ENCODE assay signal across 8 cellular contexts in the genomic region with DNA sequence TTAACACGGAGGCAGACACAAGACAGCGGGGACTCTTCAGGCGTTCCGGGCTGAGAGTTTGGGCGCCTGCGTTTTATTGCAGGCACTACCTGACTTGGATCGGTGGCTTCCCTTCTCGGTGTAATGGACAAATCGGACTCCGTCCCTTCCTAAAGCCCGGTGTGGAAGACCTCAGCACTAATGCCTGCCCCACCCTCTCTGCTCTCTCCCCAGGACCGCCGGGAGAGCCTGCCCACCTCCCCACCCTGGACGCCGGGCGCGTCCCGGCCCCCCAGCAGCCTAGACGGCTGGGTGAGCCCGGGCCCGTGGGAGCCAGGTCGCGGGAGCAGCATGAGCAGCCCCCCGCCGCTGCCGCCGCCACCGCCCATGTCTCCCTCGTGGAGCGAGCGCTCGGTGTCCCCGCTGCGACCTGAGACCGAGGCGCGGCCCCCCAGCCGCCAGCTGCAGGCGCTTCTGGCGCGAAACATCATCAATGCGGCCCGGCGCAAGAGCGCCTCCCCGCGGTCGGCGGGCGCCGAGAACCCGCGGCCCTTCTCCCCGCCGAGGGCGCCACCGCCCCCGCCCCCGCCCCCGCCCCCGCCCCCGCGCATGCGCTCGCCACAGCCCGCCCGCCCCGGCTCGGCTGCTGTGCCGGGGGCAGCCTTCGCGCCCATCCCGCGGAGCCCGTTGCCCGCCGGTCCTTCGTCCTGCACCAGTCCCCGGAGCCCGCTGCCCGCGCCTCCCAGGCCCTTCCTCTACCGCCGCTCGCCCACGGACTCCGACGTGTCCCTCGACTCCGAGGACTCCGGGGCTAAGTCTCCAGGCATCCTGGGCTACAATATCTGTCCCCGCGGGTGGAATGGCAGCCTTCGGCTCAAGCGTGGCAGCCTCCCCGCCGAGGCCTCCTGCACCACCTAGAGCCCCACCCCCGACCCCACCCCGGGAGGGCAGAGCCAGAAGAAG. TPM values are rescaled to one million over a fixed set of nuclear protein-coding genes. Genes with fewer than 3 reads are reported as not detected.
DNase-seq lines count a peak whose midpoint lies in the region; ATAC-seq and TF ChIP-seq lines count a peak whose summit lies in the region.

No MANE protein-coding gene starts in this region.

- H3K9me3 ChIP-seq in Karpas-422 (ENCODE audit: low read length) (no peaks in the 10 kb centered on the region), SK-N-MC (ENCODE audit: low read depth, low read length) (no peaks in the 10 kb centered on the region), psoas muscle (no peaks in the 10 kb centered on the region), aorta (ENCODE audit: control insufficient read depth, low read length) (no peaks in the 10 kb centered on the region)

- H3K4me1 ChIP-seq in Karpas-422 (ENCODE audit: low read length), result peaks cover 13% of the 10 kb centered on the region
- H3K4me1 ChIP-seq in psoas muscle, result peaks cover 64% of the 10 kb centered on the region
- no peaks in the 10 kb centered on the region for H3K4me1 ChIP-seq in aorta (ENCODE audit: control insufficient read depth in 1 of 2, insufficient read depth in 2 of 2, low read length in 2 of 2)

- peak overlapping the region; percentile 98 for H2AFZ ChIP-seq in Karpas-422 (ENCODE audit: low read length)

- 1 to 3% (median 2%) methylated on average over 44 to 96 of the region's 99 CpGs for WGBS in psoas muscle, 3 donors
- WGBS in aorta, 2 donors, result 9 to 16% methylated on average over 82 to 99 of the region's 99 CpGs

- intact Hi-C loops in left cardiac atrium (cut with DNase I) (loop anchor here (1.0 to 5.0 kb wide), 3 partner anchors 66 to 94 kb away; no protein-coding TSS in a partner anchor), psoas muscle (cut with DNase I) (loop anchor here (1.0 to 10.0 kb wide), 4 partner anchors 67 to 202 kb away; no protein-coding TSS in a partner anchor), aorta (cut with DNase I) (loop anchor here (2.0 to 10.0 kb wide), 5 partner anchors 68 to 192 kb away; no protein-coding TSS in a partner anchor)

- H3K27me3 ChIP-seq in Karpas-422 (ENCODE audit: low read length) (no peaks in the 10 kb centered on the region), psoas muscle (ENCODE audit: insufficient read depth in 3 of 3, low read length in 2 of 3) (no peaks in the 10 kb centered on the region), aorta (ENCODE audit: control insufficient read depth in 1 of 2, insufficient read depth in 2 of 2, low read length in 1 of 2) (no peaks in the 10 kb centered on the region)

- H3K36me3 ChIP-seq in Karpas-422 (ENCODE audit: insufficient read depth, low read length), result no peaks in the 10 kb centered on the region
- H3K36me3 ChIP-seq in SK-N-MC (ENCODE audit: insufficient read depth, low read length), result no peaks in the 10 kb centered on the region
- no peaks in the 10 kb centered on the region for H3K36me3 ChIP-seq in psoas muscle (ENCODE audit: insufficient read depth in 1 of 2, low read depth in 1 of 2)
- H3K36me3 ChIP-seq in aorta (ENCODE audit: control insufficient read depth in 1 of 2, insufficient read depth in 2 of 2, low read length in 1 of 2), result no peaks in the 10 kb centered on the region

- H3K4me3 ChIP-seq in Karpas-422 (ENCODE audit: low read length), result peak overlapping the region; percentile 69
- peak overlapping the region; percentile 86 for H3K4me3 ChIP-seq in SK-N-MC
- peak overlapping the region; percentile 74 for H3K4me3 ChIP-seq in psoas muscle
- no peak overlapping the region for H3K4me3 ChIP-seq in aorta (ENCODE audit: low read length in 2 of 2)

- no peaks in the 10 kb centered on the region for H3K9me2 ChIP-seq in Karpas-422 (replicated peaks; ENCODE audit: insufficient read depth, low read length)

- H3K79me2 ChIP-seq in Karpas-422 (ENCODE audit: low read length), result no peaks in the 10 kb centered on the region

- DNase-seq in DMS53 treated with DMSO at 0.1 percent for 48 hours (lab: John Stamatoyannopoulos, UW; ENCODE audit: unreplicated experiment) (peak; percentile 49), Karpas-422 (peak; percentile 88), SK-N-MC (ENCODE audit: low read depth, low spot score) (no peak), left cardiac atrium (peak; percentile 76), psoas muscle (peak; percentile 82 to 92), aorta (peak; percentile 81 to 93)
- DNase-seq in activated naive CD4-positive, alpha-beta T cell treated with anti-CD3 and anti-CD28 coated beads, Interleukin-2, amount 50 U/mL, for 16 hours, result peak; percentile 72

- TF ChIP-seq CTCF in psoas muscle (IDR thresholded peaks at IDR 0.05), result peak; percentile 87

- H4K20me1 ChIP-seq in Karpas-422 (ENCODE audit: insufficient read depth, low read depth, low read length), result no peaks in the 10 kb centered on the region

- H3K9ac ChIP-seq in Karpas-422 (ENCODE audit: low read length) (peak overlapping the region; percentile 76), SK-N-MC (ENCODE audit: insufficient read length) (peak overlapping the region; percentile 81)

- H3K27ac ChIP-seq in Karpas-422 (ENCODE audit: low read length) (no peak overlapping the region), SK-N-MC (no peak overlapping the region), psoas muscle (peak overlapping the region; percentile 95), aorta (ENCODE audit: low read depth in 1 of 2, low read length in 2 of 2) (peak overlapping the region; percentile 18 to 82)

- peak overlapping the region; percentile 90 for H3K4me2 ChIP-seq in Karpas-422 (ENCODE audit: low read depth, low read length, poor library complexity, severe bottlenecking)

- ATAC-seq in GM21528 (IDR thresholded peaks at IDR 0.05; ENCODE audit: low FRiP score, unreplicated experiment), result peak; percentile 68
- peak; percentile 61 to 80 for ATAC-seq in left cardiac atrium
- ATAC-seq in psoas muscle, result peak; percentile 55 to 59 (median 56)
- peak; percentile 60 for ATAC-seq in aorta (ENCODE audit: low FRiP score)

RNA-seq across cellular contexts. Expression of gene MYOZ3, which starts 4.6 kb away (rescaled TPM):
- not detected in 2 replicates for total RNA-seq in Karpas-422 (2014; rRNA removed; shearing (Covaris generic); ENCODE audit: low replicate concordance)
- total RNA-seq in left cardiac atrium (1 to 10 TPM; 2.9 to 3.0 TPM), psoas muscle (100 to 1,000 TPM in 1 of 4 donors, 10 to 100 TPM in 3; 29.7 to 110 (median 31.7) TPM), aorta (10 to 100 TPM in 1 of 2 donors, 1 to 10 TPM in 1; 2.5 to 14.1 TPM)
- polyA plus RNA-seq in psoas muscle (10 to 100 TPM in 2 of 3 donors, 1 to 10 TPM in 1; 3.0 to 14.5 (median 14.5) TPM), aorta (1 to 10 TPM; 2.0 to 2.8 TPM)

RNA-seq across cellular contexts. Expression of gene SYNPO, which starts 16.0 kb away (rescaled TPM):
- total RNA-seq in Karpas-422 (2014; rRNA removed; shearing (Covaris generic); ENCODE audit: low replicate concordance), result not detected in 2 replicates
- total RNA-seq in left cardiac atrium (100 to 1,000 TPM; 503 to 769 TPM), psoas muscle (100 to 1,000 TPM; 447 to 745 (median 673) TPM), aorta (100 to 1,000 TPM; 327 to 478 TPM)
- polyA plus RNA-seq in psoas muscle (100 to 1,000 TPM; 136 to 855 (median 503) TPM), aorta (100 to 1,000 TPM; 228 to 486 TPM)

RNA-seq across cellular contexts. Expression of gene RBM22, which starts 44.4 kb away (rescaled TPM):
- 35.9 and 53.2 TPM in 2 replicates for total RNA-seq in Karpas-422 (2014; rRNA removed; shearing (Covaris generic); ENCODE audit: low replicate concordance)
- 10 to 100 TPM; 27.2 to 28.2 TPM for total RNA-seq in left cardiac atrium
- 10 to 100 TPM; 23.5 to 28.6 (median 27.3) TPM for total RNA-seq in psoas muscle
- polyA plus RNA-seq in psoas muscle, result 10 to 100 TPM; 17.2 to 29.9 (median 21.1) TPM
- total RNA-seq in aorta, result 10 to 100 TPM; 40.1 to 46.9 TPM
- 10 to 100 TPM; 16.8 to 41.8 TPM for polyA plus RNA-seq in aorta

Comparison
In these comparisons a context has a peak if more than half of its experiments do, and no peak if none do; other contexts are left out.
1. H3K27ac ChIP-seq: peak in psoas muscle (single experiment) and aorta (2 of 2); none in Karpas-422 (single experiment) and SK-N-MC (single experiment).
2. H3K4me3 ChIP-seq: peak in Karpas-422 (single experiment), SK-N-MC (single experiment) and psoas muscle (single experiment); none in aorta (0 of 2).
3. RNA of gene SYNPO, which starts 16.0 kb away (total RNA-seq): 503 to 769 TPM in left cardiac atrium, 447 to 745 TPM in psoas muscle and 327 to 478 TPM in aorta; not detected in Karpas-422; every median in the first group is over 100 times any median in the second.
4. Peak in every context shown above with its lines, with median percentiles within 50 percentile points of each other: ATAC-seq.